Comparison of ENCODE assay signal across 21 cellular contexts in the genomic region with DNA sequence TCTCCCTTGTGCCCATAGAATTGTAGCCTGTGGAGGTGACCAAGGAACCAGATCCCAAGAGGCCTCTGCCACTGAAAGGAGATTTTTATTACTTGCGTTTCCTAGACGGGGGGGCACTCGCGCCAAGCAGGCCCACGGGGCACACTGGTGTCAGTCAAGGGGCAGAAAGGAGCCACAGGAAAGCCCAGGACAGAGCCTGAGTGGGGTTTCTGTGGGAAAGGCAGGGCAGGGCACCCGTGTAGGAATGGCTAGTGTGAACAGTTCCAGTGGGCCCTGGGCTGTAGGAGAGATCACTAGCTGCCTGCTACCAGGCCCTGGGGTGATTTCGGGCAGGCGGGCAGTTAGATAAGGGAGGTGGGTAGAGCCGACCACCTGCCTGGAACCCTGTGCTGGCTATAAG.
"Had no signal": no experiment of that assay in that cellular context is flagged by ENCODE, and none has a peak within 500 bp of the region (broad histone marks: within the 10 kb centered on the region; RNA-seq: fewer than 3 reads in every experiment).

No MANE protein-coding gene starts in this region.

- ATAC-seq: activated CD4-positive, alpha-beta T cell treated with anti-CD3 and anti-CD28 coated beads for 36 hours; activated CD8-positive, alpha-beta T cell treated with anti-CD3 and anti-CD28 coated beads for 36 hours; activated T-cell treated with anti-CD3 and anti-CD28 coated beads, Interleukin-2, amount 50 U/mL, for 4 hours; activated T-helper 17 cell treated with anti-CD3 and anti-CD28 coated beads, Interleukin-2, amount 50 U/mL, for 72 hours had no signal

- H3K4me1 ChIP-seq: breast epithelium had no signal

- H3K36me3 Mint-ChIP-seq: IgD-negative memory B cell had no signal

- H3K27me3 ChIP-seq: adrenal gland, breast epithelium had no signal

- H3K27ac ChIP-seq: adrenal gland, breast epithelium had no signal

- H3K36me3 ChIP-seq: adrenal gland, breast epithelium had no signal

- H3K27ac Mint-ChIP-seq: activated CD4-positive, alpha-beta T cell treated with anti-CD3 and anti-CD28 coated beads for 36 hours; activated CD8-positive, alpha-beta T cell treated with anti-CD3 and anti-CD28 coated beads for 36 hours; activated naive CD8-positive, alpha-beta T cell treated with anti-CD3 and anti-CD28 coated beads, Interleukin-2, amount 10 ng/mL, durations not matched to agents 7 days and 5 days; IgD-negative memory B cell had no signal

- H3K27me3 Mint-ChIP-seq: activated CD4-positive, alpha-beta T cell treated with anti-CD3 and anti-CD28 coated beads for 36 hours; activated CD8-positive, alpha-beta T cell treated with anti-CD3 and anti-CD28 coated beads for 36 hours; activated naive CD8-positive, alpha-beta T cell treated with anti-CD3 and anti-CD28 coated beads, Interleukin-2, amount 10 ng/mL, durations not matched to agents 7 days and 5 days; activated T-helper 17 cell treated with anti-CD3 and anti-CD28 coated beads, Interleukin-2, amount 50 U/mL, for 72 hours; IgD-negative memory B cell had no signal

- DNase-seq: activated CD4-positive, alpha-beta T cell treated with anti-CD3 and anti-CD28 coated beads for 36 hours; activated CD4-positive, alpha-beta T cell treated with anti-CD3 and anti-CD28 coated beads, Interleukin-2, amount 50 U/mL, for 1 hour; activated CD8-positive, alpha-beta T cell treated with anti-CD3 and anti-CD28 coated beads for 36 hours; activated naive CD4-positive, alpha-beta T cell treated with anti-CD3 and anti-CD28 coated beads, Interleukin-2, amount 50 U/mL, for 16 hours; activated naive CD8-positive, alpha-beta T cell treated with anti-CD3 and anti-CD28 coated beads, Interleukin-2, amount 10 ng/mL, durations not matched to agents 7 days and 5 days; activated T-cell treated with anti-CD3 and anti-CD28 coated beads, Interleukin-2, amount 50 U/mL, for 4 hours; adrenal gland; central memory CD4-positive, alpha-beta T cell; KG1; NCI-H1048; NCI-H1417; NCI-H1694; NCI-H2029; NCI-H2107; NCI-H524; SIG-M5; T-helper 2 cell; T1000 had no signal

- H3K4me3 Mint-ChIP-seq: activated CD4-positive, alpha-beta T cell treated with anti-CD3 and anti-CD28 coated beads for 36 hours; activated CD8-positive, alpha-beta T cell treated with anti-CD3 and anti-CD28 coated beads for 36 hours; activated naive CD8-positive, alpha-beta T cell treated with anti-CD3 and anti-CD28 coated beads, Interleukin-2, amount 10 ng/mL, durations not matched to agents 7 days and 5 days; activated T-cell treated with anti-CD3 and anti-CD28 coated beads, Interleukin-2, amount 50 U/mL, for 4 hours; activated T-helper 17 cell treated with anti-CD3 and anti-CD28 coated beads, Interleukin-2, amount 50 U/mL, for 72 hours; IgD-negative memory B cell had no signal

- H3K4me3 ChIP-seq: adrenal gland, breast epithelium had no signal

- H3K9me3 ChIP-seq: adrenal gland, breast epithelium had no signal

- H3K9me3 Mint-ChIP-seq: activated CD8-positive, alpha-beta T cell treated with anti-CD3 and anti-CD28 coated beads for 36 hours; activated naive CD8-positive, alpha-beta T cell treated with anti-CD3 and anti-CD28 coated beads, Interleukin-2, amount 10 ng/mL, durations not matched to agents 7 days and 5 days; activated T-cell treated with anti-CD3 and anti-CD28 coated beads, Interleukin-2, amount 50 U/mL, for 4 hours; activated T-helper 17 cell treated with anti-CD3 and anti-CD28 coated beads, Interleukin-2, amount 50 U/mL, for 72 hours; IgD-negative memory B cell had no signal
